In the genomic region with DNA sequence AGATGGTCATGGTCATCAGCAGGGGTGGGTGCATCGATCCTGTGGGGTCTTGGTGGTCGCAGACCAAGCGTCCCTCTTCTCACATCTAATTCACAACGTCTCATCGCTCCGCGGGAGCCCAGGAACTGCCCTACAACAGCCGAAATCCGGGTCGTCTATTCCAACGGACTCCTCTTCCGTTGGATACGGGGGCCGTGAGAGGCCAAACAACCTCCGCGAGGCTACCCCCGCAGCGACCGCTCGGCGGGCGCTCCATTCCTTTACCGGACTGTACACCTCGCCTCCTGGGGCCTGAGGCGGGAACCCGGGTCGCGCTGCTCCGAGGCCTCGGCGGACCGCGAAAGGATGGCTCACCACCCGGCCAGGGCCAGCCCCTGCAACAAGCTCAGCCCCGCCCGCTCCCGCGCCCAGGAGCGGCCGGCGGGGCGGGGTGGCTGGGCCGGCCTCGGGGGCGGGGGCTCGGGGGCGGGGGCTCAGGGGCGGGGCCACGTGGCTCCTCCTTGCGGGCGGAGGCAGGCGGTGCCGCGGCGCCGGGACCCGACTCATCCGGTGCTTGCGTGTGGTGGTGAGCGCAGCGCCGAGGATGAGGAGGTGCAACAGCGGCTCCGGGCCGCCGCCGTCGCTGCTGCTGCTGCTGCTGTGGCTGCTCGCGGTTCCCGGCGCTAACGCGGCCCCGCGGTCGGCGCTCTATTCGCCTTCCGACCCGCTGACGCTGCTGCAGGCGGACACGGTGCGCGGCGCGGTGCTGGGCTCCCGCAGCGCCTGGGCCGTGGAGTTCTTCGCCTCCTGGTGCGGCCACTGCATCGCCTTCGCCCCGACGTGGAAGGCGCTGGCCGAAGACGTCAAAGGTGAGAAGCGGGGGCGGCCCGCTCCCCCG, we compare ENCODE assay signal across 8 cellular contexts. TPM values are rescaled to one million over a fixed set of nuclear protein-coding genes. Genes with fewer than 3 reads are reported as not detected.
DNase-seq lines count a peak whose midpoint lies in the region; ATAC-seq, FAIRE-seq and TF ChIP-seq lines count a peak whose summit lies in the region.

QSOX1 (plus strand) TSS at position 545 of the 877 bp plus-strand sequence; CDS start at position 584, 39 bp downstream.

- H3K4me1 ChIP-seq in HUES6 (ENCODE audit: control insufficient read depth, insufficient read depth, low read length) = peaks cover 13% of the 10 kb centered on the region
- peaks cover 22% of the 10 kb centered on the region for H3K4me1 ChIP-seq in OCI-LY7 (ENCODE audit: insufficient read depth, low read length, poor library complexity, severe bottlenecking)
- peaks cover 67% of the 10 kb centered on the region for H3K4me1 ChIP-seq in mononuclear cell (ENCODE audit: insufficient read depth, low read length)

- H3K27me3 ChIP-seq in HUES6 (ENCODE audit: control insufficient read depth, insufficient read depth, low read length) (peaks cover 29% of the 10 kb centered on the region), mononuclear cell (ENCODE audit: insufficient read depth, low read length) (no peaks in the 10 kb centered on the region)

- no peaks in the 10 kb centered on the region for H3K9me2 ChIP-seq in OCI-LY7 (ENCODE audit: insufficient read depth, low read length)

- H3K9ac ChIP-seq in HUES6 (ENCODE audit: low read length) = peak within 1 kb of the TSS; percentile 84

- ATAC-seq in GM21423 (IDR thresholded peaks at IDR 0.05; ENCODE audit: unreplicated experiment) = peak; percentile 90

- TF ChIP-seq CTCF in D721Med (IDR thresholded peaks at IDR 0.05; ENCODE audit: insufficient read depth, missing control alignments) (no peak), OCI-LY7 (conservative IDR thresholded peaks at IDR 0.05; ENCODE audit: low read length) (no peak)

- H3K27ac ChIP-seq in HUES6 (ENCODE audit: low read depth, low read length) (peak within 1 kb of the TSS; percentile 85; the same call in 1 of the 2 replicates), OCI-LY7 (ENCODE audit: low read depth, low read length, poor library complexity, severe bottlenecking) (peak within 1 kb of the TSS; percentile 33)

- no TSS peak for BruUV-seq in OCI-LY7 (replicated peaks; lab: Mats Ljungman, UMichigan)

- H3K4me2 ChIP-seq in OCI-LY7 (ENCODE audit: low read length) = peak within 1 kb of the TSS; percentile 96

- no peaks in the 10 kb centered on the region for H3K9me3 ChIP-seq in HUES6 (ENCODE audit: control insufficient read depth, insufficient read depth, low read depth, low read length)
- no peaks in the 10 kb centered on the region for H3K9me3 ChIP-seq in OCI-LY7 (ENCODE audit: low read length)
- no peaks in the 10 kb centered on the region for H3K9me3 ChIP-seq in mononuclear cell (ENCODE audit: low read depth, low read length)

- CTCF ChIA-PET in OCI-LY7 (lab: Charles Lee; ENCODE audit: unreplicated experiment) = interaction anchor here (0.6 kb wide), 1 partner anchor 14 kb away, joined by 3 read pairs; no protein-coding TSS in a partner anchor

- H3K79me2 ChIP-seq in OCI-LY7 (ENCODE audit: insufficient read depth, low read depth, low read length) = 0 out of 2 replicates have a peak, but pooled peaks cover 3% of the 10 kb centered on the region

- H3K4me3 ChIP-seq in HUES6 (ENCODE audit: low read depth, low read length) (peak within 1 kb of the TSS; percentile 99), OCI-LY7 (ENCODE audit: low read depth, low read length, poor library complexity, severe bottlenecking) (peak within 1 kb of the TSS; percentile 89), mononuclear cell (ENCODE audit: low read length) (peak within 1 kb of the TSS; percentile 70)

- H4K20me1 ChIP-seq in OCI-LY7 (ENCODE audit: insufficient read depth, low read length) = no peaks in the 10 kb centered on the region

- no peak for FAIRE-seq in D721Med (lab: Jason Lieb, UNC)

- intact Hi-C loops in OCI-LY7 (cut with micrococcal nuclease; ENCODE audit: unreplicated experiment) = loop anchor here (2.0 to 10.0 kb wide), 2 partner anchors 200 to 272 kb away; partner anchors contain the start of genes CEP350 and TOR1AIP1

- peak; percentile 98 for DNase-seq in D721Med (ENCODE audit: insufficient read length, low spot score)
- DNase-seq in OCI-LY7 (ENCODE audit: low spot score) = peak; percentile 92
- peak; percentile 79 for DNase-seq in activated T-cell treated with anti-CD3 and anti-CD28 coated beads for 24 hours (ENCODE audit: low read depth)
- peak; percentile 94 for DNase-seq in epidermal melanocyte (ENCODE audit: insufficient read length, low spot score)
- DNase-seq in stimulated activated CD8-positive, alpha-beta memory T cell treated with anti-CD3 and anti-CD28 coated beads, Interleukin-4, amount 100 ng/mL, for 1 hour (ENCODE audit: low read depth in 2 of 2, low spot score in 1 of 2) = peak; percentile 75 to 80

- H2AFZ ChIP-seq in OCI-LY7 (ENCODE audit: low read length) = peak within 1 kb of the TSS; percentile 94

- POLR2A ChIA-PET in OCI-LY7 (lab: Charles Lee) = interaction anchor here (0.6 to 1.2 kb wide), 4 partner anchors 38 to 649 kb away, joined by 3 to 9 read pairs (median 3); no protein-coding TSS in a partner anchor

- H3K36me3 ChIP-seq in HUES6 (ENCODE audit: control insufficient read depth, insufficient read depth, low read length) = no peaks in the 10 kb centered on the region
- no peaks in the 10 kb centered on the region for H3K36me3 ChIP-seq in OCI-LY7 (ENCODE audit: insufficient read depth, low read length)

RNA-seq across cellular contexts. Expression of gene QSOX1, which starts in this region (rescaled TPM):
- 8.4 and 9.8 TPM in 2 replicates for total RNA-seq in OCI-LY7 (2014; rRNA removed; shearing (Covaris generic))
- total RNA-seq in OCI-LY7 (2022) (19.5 and 23.6 TPM in 2 replicates), mononuclear cell (56.0 TPM)

Comparison
In these comparisons a context has a peak if more than half of its experiments do, and no peak if none do; other contexts are left out.
1. Peak in every context shown above with its lines: DNase-seq, ATAC-seq, H3K4me3 ChIP-seq and H3K27ac ChIP-seq.